Comparison of ENCODE assay signal across 8 cellular contexts in genomic region chr13:95676775-95677563, GRCh38. TPM values are rescaled to one million over a fixed set of nuclear protein-coding genes. Genes with fewer than 3 reads are reported as not detected.
DNase-seq lines count a peak whose midpoint lies in the region; ATAC-seq and TF ChIP-seq lines count a peak whose summit lies in the region.

Gene DNAJC3 (plus strand): TSS chr13:95677139. CDS start chr13:95677256, 117 bp downstream.

- peak; percentile 93 for ATAC-seq in GM19438 (IDR thresholded peaks at IDR 0.05; ENCODE audit: low read depth, unreplicated experiment)
- peak; percentile 81 for ATAC-seq in HG03575 (IDR thresholded peaks at IDR 0.05; ENCODE audit: extremely low read depth, insufficient number of reproducible peaks, low FRiP score, unreplicated experiment)

- no peak for TF ChIP-seq CTCF in liver (IDR thresholded peaks at IDR 0.05; ENCODE audit: low read depth, low read length, missing input control)

- H3K27me3 ChIP-seq in liver (ENCODE audit: control insufficient read depth in 4 of 4, insufficient read depth in 4 of 4, low read length in 3 of 4), result no peaks in the 10 kb centered on the region

- no peak for TF ChIP-seq RAD21 in liver (IDR thresholded peaks at IDR 0.05)

- peaks cover 0 to 5% (median under 1%) of the 10 kb centered on the region in 4 donors for H3K9me3 ChIP-seq in liver (ENCODE audit: control insufficient read depth in 4 of 4, low read length in 3 of 4)

- H3K36me3 Mint-ChIP-seq in activated CD4-positive, alpha-beta memory T cell treated with anti-CD3 and anti-CD28 coated beads for 36 hours, result peaks cover 17% of the 10 kb centered on the region

- peaks cover 56% of the 10 kb centered on the region for H3K4me1 Mint-ChIP-seq in activated CD4-positive, alpha-beta memory T cell treated with anti-CD3 and anti-CD28 coated beads for 36 hours (ENCODE audit: low read depth)

- peak within 1 kb of the TSS; percentile 82 for H3K27ac Mint-ChIP-seq in activated CD4-positive, alpha-beta memory T cell treated with anti-CD3 and anti-CD28 coated beads for 36 hours

- peak within 1 kb of the TSS; percentile 84 to 94 (median 87) for H3K4me3 ChIP-seq in liver (ENCODE audit: low read depth in 1 of 3, low read length in 3 of 3)

- intact Hi-C loops in activated CD4-positive, alpha-beta memory T cell treated with anti-CD3 and anti-CD28 coated beads for 36 hours (cut with micrococcal nuclease), result loop anchor here (2.0 to 10.0 kb wide), 5 partner anchors 40 to 1756 kb away; partner anchors contain the start of gene MBNL2

- CTCF ChIA-PET in activated CD4-positive, alpha-beta memory T cell treated with anti-CD3 and anti-CD28 coated beads for 36 hours (lab: Charles Lee), result interaction anchor here (0.6 to 1.2 kb wide), 4 partner anchors 16 to 198 kb away, joined by 3 to 4 read pairs (median 3); no protein-coding TSS in a partner anchor

- H3K4me1 ChIP-seq in liver (ENCODE audit: control insufficient read depth in 4 of 4, insufficient read depth in 4 of 4, low read length in 3 of 4), result peaks cover 3 to 24% (median 8%) of the 10 kb centered on the region in 4 donors

- DNase-seq in CD1c-positive myeloid dendritic cell (ENCODE audit: extremely low spot score) (peak; percentile 99), NCI-H82 treated with DMSO at 0.1 percent for 48 hours (lab: John Stamatoyannopoulos, UW; ENCODE audit: unreplicated experiment) (peak; percentile 96), dermis microvascular lymphatic vessel endothelial cell (ENCODE audit: low read depth in 2 of 2) (peak; percentile 93 to 99)
- peak; percentile 98 for DNase-seq in activated CD4-positive, alpha-beta memory T cell treated with anti-CD3 and anti-CD28 coated beads for 36 hours
- DNase-seq in stimulated activated CD4-positive, alpha-beta T cell treated with anti-CD3 and anti-CD28 coated beads, Interleukin-4, amount 100 ng/mL, for 24 hours, result peak; percentile 98

- no peaks in the 10 kb centered on the region for H3K27me3 Mint-ChIP-seq in activated CD4-positive, alpha-beta memory T cell treated with anti-CD3 and anti-CD28 coated beads for 36 hours

- POLR2A ChIA-PET in activated CD4-positive, alpha-beta memory T cell treated with anti-CD3 and anti-CD28 coated beads for 36 hours (lab: Charles Lee), result interaction anchor here (0.8 to 1.1 kb wide), 3 partner anchors 19 to 1756 kb away, joined by 3 read pairs; no protein-coding TSS in a partner anchor

- peak within 1 kb of the TSS; percentile 94 for H3K4me3 Mint-ChIP-seq in activated CD4-positive, alpha-beta memory T cell treated with anti-CD3 and anti-CD28 coated beads for 36 hours

- H3K27ac ChIP-seq in liver (ENCODE audit: low read depth in 1 of 2, low read length in 2 of 2), result peak within 1 kb of the TSS; percentile 93 to 97

- peak within 1 kb of the TSS; percentile 82 to 87 for H3K9ac ChIP-seq in liver (ENCODE audit: low read depth in 1 of 2, low read length in 2 of 2)

- H3K36me3 ChIP-seq in liver (ENCODE audit: control insufficient read depth in 4 of 4, insufficient read depth in 3 of 4, low read depth in 1 of 4, low read length in 3 of 4), result peaks cover 0 to 6% (median 3%) of the 10 kb centered on the region in 4 donors

- under 1% methylated on average over 89 of the region's 89 CpGs for WGBS in liver

- H3K9me3 Mint-ChIP-seq in activated CD4-positive, alpha-beta memory T cell treated with anti-CD3 and anti-CD28 coated beads for 36 hours, result peaks cover 6% of the 10 kb centered on the region

TF ChIP-seq in liver, 16 proteins besides CTCF, POLR2A, EP300 and RAD21:
- TF ChIP-seq MAX (IDR thresholded peaks at IDR 0.05) (no peak), TAF1 (conservative IDR thresholded peaks at IDR 0.05) (peak; percentile 92), JUND (IDR thresholded peaks at IDR 0.05) (no peak), FOXA2 (IDR thresholded peaks at IDR 0.05) (no peak), NR2F2 (IDR thresholded peaks at IDR 0.05) (no peak), HNF4G (IDR thresholded peaks at IDR 0.05) (no peak), ATF3 (IDR thresholded peaks at IDR 0.05) (no peak), HNF4A (conservative IDR thresholded peaks at IDR 0.05) (no peak), EGR1 (IDR thresholded peaks at IDR 0.05; ENCODE audit: low read depth in 2 of 2) (no peak), FOXA1 (IDR thresholded peaks at IDR 0.05) (no peak), SP1 (IDR thresholded peaks at IDR 0.05) (peak; percentile 73), RXRA (IDR thresholded peaks at IDR 0.05) (no peak), GABPA (IDR thresholded peaks at IDR 0.05 in 1 of 2, conservative IDR thresholded peaks at IDR 0.05 in 1 of 2) (no peak), YY1 (IDR thresholded peaks at IDR 0.05) (peak; percentile 69)
- TF ChIP-seq, protein P1, sequence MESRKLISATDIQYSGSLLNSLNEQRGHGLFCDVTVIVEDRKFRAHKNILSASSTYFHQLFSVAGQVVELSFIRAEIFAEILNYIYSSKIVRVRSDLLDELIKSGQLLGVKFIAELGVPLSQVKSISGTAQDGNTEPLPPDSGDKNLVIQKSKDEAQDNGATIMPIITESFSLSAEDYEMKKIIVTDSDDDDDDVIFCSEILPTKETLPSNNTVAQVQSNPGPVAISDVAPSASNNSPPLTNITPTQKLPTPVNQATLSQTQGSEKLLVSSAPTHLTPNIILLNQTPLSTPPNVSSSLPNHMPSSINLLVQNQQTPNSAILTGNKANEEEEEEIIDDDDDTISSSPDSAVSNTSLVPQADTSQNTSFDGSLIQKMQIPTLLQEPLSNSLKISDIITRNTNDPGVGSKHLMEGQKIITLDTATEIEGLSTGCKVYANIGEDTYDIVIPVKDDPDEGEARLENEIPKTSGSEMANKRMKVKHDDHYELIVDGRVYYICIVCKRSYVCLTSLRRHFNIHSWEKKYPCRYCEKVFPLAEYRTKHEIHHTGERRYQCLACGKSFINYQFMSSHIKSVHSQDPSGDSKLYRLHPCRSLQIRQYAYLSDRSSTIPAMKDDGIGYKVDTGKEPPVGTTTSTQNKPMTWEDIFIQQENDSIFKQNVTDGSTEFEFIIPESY (IDR thresholded peaks at IDR 0.05), result no peak
- TF ChIP-seq, protein P2, sequence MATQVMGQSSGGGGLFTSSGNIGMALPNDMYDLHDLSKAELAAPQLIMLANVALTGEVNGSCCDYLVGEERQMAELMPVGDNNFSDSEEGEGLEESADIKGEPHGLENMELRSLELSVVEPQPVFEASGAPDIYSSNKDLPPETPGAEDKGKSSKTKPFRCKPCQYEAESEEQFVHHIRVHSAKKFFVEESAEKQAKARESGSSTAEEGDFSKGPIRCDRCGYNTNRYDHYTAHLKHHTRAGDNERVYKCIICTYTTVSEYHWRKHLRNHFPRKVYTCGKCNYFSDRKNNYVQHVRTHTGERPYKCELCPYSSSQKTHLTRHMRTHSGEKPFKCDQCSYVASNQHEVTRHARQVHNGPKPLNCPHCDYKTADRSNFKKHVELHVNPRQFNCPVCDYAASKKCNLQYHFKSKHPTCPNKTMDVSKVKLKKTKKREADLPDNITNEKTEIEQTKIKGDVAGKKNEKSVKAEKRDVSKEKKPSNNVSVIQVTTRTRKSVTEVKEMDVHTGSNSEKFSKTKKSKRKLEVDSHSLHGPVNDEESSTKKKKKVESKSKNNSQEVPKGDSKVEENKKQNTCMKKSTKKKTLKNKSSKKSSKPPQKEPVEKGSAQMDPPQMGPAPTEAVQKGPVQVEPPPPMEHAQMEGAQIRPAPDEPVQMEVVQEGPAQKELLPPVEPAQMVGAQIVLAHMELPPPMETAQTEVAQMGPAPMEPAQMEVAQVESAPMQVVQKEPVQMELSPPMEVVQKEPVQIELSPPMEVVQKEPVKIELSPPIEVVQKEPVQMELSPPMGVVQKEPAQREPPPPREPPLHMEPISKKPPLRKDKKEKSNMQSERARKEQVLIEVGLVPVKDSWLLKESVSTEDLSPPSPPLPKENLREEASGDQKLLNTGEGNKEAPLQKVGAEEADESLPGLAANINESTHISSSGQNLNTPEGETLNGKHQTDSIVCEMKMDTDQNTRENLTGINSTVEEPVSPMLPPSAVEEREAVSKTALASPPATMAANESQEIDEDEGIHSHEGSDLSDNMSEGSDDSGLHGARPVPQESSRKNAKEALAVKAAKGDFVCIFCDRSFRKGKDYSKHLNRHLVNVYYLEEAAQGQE (IDR thresholded peaks at IDR 0.05), result peak; percentile 92

RNA-seq across cellular contexts. Expression of gene DNAJC3, which starts in this region (rescaled TPM):
- 10 to 100 TPM; 19.2 to 20.1 TPM for total RNA-seq in activated CD4-positive, alpha-beta memory T cell treated with anti-CD3 and anti-CD28 coated beads for 36 hours
- total RNA-seq in dermis microvascular lymphatic vessel endothelial cell (51.5 and 66.8 TPM in 2 replicates), liver (100 to 1,000 TPM in 1 of 2 donors, 10 to 100 TPM in 1; 40.3 to 121 TPM)
- 10 to 100 TPM; 32.0 to 33.9 TPM for polyA plus RNA-seq in liver

Comparison
In these comparisons a context has a peak if more than half of its experiments do, and no peak if none do; other contexts are left out.
1. Peak in every context shown above with its lines: DNase-seq, ATAC-seq, H3K4me3 ChIP-seq and H3K27ac ChIP-seq.